In genomic region chr3:66598168-66598567, GRCh38 we compare ENCODE assay signal across 18 cellular contexts.
DNase-seq lines count a peak whose midpoint lies in the region; ATAC-seq and TF ChIP-seq lines count a peak whose summit lies in the region.
"Had no signal": no experiment of that assay in that cellular context is flagged by ENCODE, and none has a peak within 500 bp of the region (broad histone marks: within the 10 kb centered on the region; RNA-seq: fewer than 3 reads in every experiment).

No MANE protein-coding gene starts in this region.

- H3K27me3 ChIP-seq in tibial artery (no peaks in the 10 kb centered on the region), lower lobe of right lung (ENCODE audit: low read depth) (no peaks in the 10 kb centered on the region)

- H3K27ac ChIP-seq in tibial artery, result peak overlapping the region; percentile 33 to 38
- H3K27ac ChIP-seq in lower lobe of right lung, result no peak overlapping the region
- H3K27ac ChIP-seq: 22Rv1 had no signal

- H3K9me3 ChIP-seq in tibial artery, result no peaks in the 10 kb centered on the region
- H3K9me3 ChIP-seq in lower lobe of right lung, result no peaks in the 10 kb centered on the region
- H3K9me3 ChIP-seq: Caco-2, mucosa of descending colon, SK-N-SH had no signal

- ATAC-seq in HG02840 (IDR thresholded peaks at IDR 0.05; ENCODE audit: low FRiP score, unreplicated experiment) (no peak), lower lobe of right lung (no peak)
- ATAC-seq: K562, mucosa of descending colon had no signal

- DNase-seq in DMS 273 (lab: John Stamatoyannopoulos, UW; ENCODE audit: unreplicated experiment), result peak; percentile 42
- no peak for DNase-seq in DMS 273 treated with DMSO at 0.1 percent for 48 hours (lab: John Stamatoyannopoulos, UW)
- DNase-seq in amniotic stem cell (lab: John Stamatoyannopoulos, UW), result peak; percentile 8
- peak; percentile 34 for DNase-seq in fibroblast of villous mesenchyme (ENCODE audit: low read depth)
- peak in 1 of 2 donors; percentile 68 for DNase-seq in tibial artery
- DNase-seq in lower lobe of right lung, result no peak
- no peak for DNase-seq in ACHN
- DNase-seq: activated CD4-positive, alpha-beta memory T cell treated with anti-CD3 and anti-CD28 coated beads for 36 hours; Caco-2; endodermal cell; glutamatergic neuron; mucosa of descending colon; NCI-H1436 treated with DMSO at 0.1 percent for 48 hours; SK-N-SH; stimulated activated CD4-positive, alpha-beta T cell treated with anti-CD3 and anti-CD28 coated beads, Interleukin-1b, Interleukin-23, amount 100 ng/mL, for 48 hours had no signal

- in situ Hi-C loops in ACHN (cut with HindIII; ENCODE audit: low pct_ligation_motif_present, low pct_unique_long_range_greater_than_20kb, low sequenced_read_pairs), result no loop called here

- H3K4me1 ChIP-seq in tibial artery (peaks cover 0 to 35% (median 25%) of the 10 kb centered on the region in 4 donors), lower lobe of right lung (no peaks in the 10 kb centered on the region)

- H3K4me3 ChIP-seq in fibroblast of villous mesenchyme (ENCODE audit: low read depth, low read length), result no peak overlapping the region
- no peak overlapping the region for H3K4me3 ChIP-seq in tibial artery
- no peak overlapping the region for H3K4me3 ChIP-seq in lower lobe of right lung
- H3K4me3 ChIP-seq: K562, mucosa of descending colon had no signal

- intact Hi-C loops in tibial artery (cut with DNase I; ENCODE audit: low total_unique reads) (no loop called here), lower lobe of right lung (cut with DNase I) (no loop called here)

- H3K36me3 ChIP-seq in tibial artery, result no peaks in the 10 kb centered on the region
- no peaks in the 10 kb centered on the region for H3K36me3 ChIP-seq in lower lobe of right lung

- no peak for TF ChIP-seq CTCF in fibroblast of villous mesenchyme (IDR thresholded peaks at IDR 0.05; ENCODE audit: insufficient read depth, low read depth, low read length)
- no peak for TF ChIP-seq CTCF in tibial artery (IDR thresholded peaks at IDR 0.05)
- TF ChIP-seq CTCF in lower lobe of right lung (IDR thresholded peaks at IDR 0.05), result no peak

Comparison
In these comparisons a context has a peak if more than half of its experiments do, and no peak if none do; other contexts are left out.
1. DNase-seq: peak in DMS 273 (single experiment), amniotic stem cell (single experiment) and fibroblast of villous mesenchyme (single experiment); none in DMS 273 treated with DMSO at 0.1 percent for 48 hours (single experiment), lower lobe of right lung (single experiment) and ACHN (single experiment).